ENCODE assay signal across 1 cellular context in the genomic region with DNA sequence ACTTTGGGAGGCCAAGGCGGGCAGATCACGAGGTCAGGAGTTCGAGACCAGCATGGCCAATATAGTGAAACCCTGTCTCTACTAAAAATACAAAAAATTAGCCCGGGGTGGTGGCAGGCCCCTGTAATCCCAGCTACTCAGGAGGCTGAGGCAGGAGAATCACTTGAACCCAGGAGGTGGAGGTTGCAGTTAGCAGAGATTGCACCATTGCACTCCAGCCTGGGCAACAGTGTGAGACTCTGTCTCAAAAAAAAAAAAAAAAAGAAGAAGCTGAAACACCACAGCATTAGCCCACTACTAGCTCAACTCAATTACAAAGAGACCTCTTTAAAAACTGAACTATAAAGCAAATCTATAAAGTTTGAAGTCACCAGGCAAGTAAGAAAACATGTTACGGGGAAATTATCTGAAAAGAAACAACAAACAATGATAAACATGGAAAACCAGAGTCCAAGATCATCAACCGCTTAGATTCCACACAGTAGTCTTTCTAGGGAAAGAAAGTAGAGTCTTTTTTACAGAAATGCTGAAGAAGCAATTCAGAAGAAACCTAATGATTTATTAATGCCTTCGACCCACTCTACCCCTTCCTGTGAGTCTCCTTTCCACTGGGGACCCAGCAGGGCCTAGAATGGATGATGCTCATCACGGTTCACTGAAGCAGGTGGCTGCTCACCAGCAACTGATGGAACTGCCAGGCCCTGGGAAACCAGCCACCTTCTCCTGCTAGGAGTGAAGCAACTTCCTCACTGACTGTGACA.
A peak's percentile ranks its signal among the peaks of the same experiment; 100 is the strongest.
TF ChIP-seq lines count a peak whose summit lies in the region.

No MANE protein-coding gene starts in this region.

TF ChIP-seq in HEK293, 187 proteins besides CTCF, POLR2A, EP300 and RAD21 (continued from another document and continues in another):
- TF ChIP-seq, protein P1, sequence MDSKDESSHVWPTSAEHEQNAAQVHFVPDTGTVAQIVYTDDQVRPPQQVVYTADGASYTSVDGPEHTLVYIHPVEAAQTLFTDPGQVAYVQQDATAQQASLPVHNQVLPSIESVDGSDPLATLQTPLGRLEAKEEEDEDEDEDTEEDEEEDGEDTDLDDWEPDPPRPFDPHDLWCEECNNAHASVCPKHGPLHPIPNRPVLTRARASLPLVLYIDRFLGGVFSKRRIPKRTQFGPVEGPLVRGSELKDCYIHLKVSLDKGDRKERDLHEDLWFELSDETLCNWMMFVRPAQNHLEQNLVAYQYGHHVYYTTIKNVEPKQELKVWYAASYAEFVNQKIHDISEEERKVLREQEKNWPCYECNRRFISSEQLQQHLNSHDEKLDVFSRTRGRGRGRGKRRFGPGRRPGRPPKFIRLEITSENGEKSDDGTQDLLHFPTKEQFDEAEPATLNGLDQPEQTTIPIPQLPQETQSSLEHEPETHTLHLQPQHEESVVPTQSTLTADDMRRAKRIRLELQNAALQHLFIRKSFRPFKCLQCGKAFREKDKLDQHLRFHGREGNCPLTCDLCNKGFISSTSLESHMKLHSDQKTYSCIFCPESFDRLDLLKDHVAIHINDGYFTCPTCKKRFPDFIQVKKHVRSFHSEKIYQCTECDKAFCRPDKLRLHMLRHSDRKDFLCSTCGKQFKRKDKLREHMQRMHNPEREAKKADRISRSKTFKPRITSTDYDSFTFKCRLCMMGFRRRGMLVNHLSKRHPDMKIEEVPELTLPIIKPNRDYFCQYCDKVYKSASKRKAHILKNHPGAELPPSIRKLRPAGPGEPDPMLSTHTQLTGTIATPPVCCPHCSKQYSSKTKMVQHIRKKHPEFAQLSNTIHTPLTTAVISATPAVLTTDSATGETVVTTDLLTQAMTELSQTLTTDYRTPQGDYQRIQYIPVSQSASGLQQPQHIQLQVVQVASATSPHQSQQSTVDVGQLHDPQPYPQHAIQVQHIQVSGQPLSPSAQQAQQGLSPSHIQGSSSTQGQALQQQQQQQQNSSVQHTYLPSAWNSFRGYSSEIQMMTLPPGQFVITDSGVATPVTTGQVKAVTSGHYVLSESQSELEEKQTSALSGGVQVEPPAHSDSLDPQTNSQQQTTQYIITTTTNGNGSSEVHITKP (tag by site-specific recombination; IDR thresholded peaks at IDR 0.05): peak; percentile 76
- no peak for TF ChIP-seq ZNF621 (tag by site-specific recombination; IDR thresholded peaks at IDR 0.05)
- TF ChIP-seq ZXDB (tag by site-specific recombination; IDR thresholded peaks at IDR 0.05): no peak; the same call in 1 of the 2 replicates
- TF ChIP-seq, protein P2, sequence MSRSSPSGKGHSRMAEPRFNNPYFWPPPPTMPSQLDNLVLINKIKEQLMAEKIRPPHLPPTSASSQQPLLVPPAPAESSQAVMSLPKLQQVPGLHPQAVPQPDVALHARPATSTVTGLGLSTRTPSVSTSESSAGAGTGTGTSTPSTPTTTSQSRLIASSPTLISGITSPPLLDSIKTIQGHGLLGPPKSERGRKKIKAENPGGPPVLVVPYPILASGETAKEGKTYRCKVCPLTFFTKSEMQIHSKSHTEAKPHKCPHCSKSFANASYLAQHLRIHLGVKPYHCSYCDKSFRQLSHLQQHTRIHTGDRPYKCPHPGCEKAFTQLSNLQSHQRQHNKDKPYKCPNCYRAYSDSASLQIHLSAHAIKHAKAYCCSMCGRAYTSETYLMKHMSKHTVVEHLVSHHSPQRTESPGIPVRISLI (tag by site-specific recombination; IDR thresholded peaks at IDR 0.05): no peak
- TF ChIP-seq, protein P3, sequence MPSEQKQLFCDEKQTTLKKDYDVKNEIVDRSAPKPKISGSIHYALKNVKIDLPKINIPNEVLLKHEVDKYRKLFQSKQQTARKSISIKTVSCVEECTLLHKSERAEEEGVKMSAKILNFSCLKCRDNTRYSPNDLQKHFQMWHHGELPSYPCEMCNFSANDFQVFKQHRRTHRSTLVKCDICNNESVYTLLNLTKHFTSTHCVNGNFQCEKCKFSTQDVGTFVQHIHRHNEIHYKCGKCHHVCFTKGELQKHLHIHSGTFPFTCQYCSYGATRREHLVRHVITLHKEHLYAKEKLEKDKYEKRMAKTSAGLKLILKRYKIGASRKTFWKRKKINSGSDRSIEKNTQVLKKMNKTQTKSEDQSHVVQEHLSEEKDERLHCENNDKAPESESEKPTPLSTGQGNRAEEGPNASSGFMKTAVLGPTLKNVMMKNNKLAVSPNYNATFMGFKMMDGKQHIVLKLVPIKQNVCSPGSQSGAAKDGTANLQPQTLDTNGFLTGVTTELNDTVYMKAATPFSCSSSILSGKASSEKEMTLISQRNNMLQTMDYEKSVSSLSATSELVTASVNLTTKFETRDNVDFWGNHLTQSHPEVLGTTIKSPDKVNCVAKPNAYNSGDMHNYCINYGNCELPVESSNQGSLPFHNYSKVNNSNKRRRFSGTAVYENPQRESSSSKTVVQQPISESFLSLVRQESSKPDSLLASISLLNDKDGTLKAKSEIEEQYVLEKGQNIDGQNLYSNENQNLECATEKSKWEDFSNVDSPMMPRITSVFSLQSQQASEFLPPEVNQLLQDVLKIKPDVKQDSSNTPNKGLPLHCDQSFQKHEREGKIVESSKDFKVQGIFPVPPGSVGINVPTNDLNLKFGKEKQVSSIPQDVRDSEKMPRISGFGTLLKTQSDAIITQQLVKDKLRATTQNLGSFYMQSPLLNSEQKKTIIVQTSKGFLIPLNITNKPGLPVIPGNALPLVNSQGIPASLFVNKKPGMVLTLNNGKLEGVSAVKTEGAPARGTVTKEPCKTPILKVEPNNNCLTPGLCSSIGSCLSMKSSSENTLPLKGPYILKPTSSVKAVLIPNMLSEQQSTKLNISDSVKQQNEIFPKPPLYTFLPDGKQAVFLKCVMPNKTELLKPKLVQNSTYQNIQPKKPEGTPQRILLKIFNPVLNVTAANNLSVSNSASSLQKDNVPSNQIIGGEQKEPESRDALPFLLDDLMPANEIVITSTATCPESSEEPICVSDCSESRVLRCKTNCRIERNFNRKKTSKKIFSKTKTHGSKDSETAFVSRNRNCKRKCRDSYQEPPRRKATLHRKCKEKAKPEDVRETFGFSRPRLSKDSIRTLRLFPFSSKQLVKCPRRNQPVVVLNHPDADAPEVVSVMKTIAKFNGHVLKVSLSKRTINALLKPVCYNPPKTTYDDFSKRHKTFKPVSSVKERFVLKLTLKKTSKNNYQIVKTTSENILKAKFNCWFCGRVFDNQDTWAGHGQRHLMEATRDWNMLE (tag by site-specific recombination; conservative IDR thresholded peaks at IDR 0.05; ENCODE audit: low read depth): no peak
- TF ChIP-seq FEZF1 (tag by site-specific recombination; IDR thresholded peaks at IDR 0.05): peak; percentile 70
- peak; percentile 83; the same call in 1 of the 2 replicates for TF ChIP-seq BCL11A (tag by site-specific recombination; IDR thresholded peaks at IDR 0.05; ENCODE audit: low read depth)
- TF ChIP-seq ZNF335 (tag by site-specific recombination; conservative IDR thresholded peaks at IDR 0.05): no peak
- TF ChIP-seq, protein P4, sequence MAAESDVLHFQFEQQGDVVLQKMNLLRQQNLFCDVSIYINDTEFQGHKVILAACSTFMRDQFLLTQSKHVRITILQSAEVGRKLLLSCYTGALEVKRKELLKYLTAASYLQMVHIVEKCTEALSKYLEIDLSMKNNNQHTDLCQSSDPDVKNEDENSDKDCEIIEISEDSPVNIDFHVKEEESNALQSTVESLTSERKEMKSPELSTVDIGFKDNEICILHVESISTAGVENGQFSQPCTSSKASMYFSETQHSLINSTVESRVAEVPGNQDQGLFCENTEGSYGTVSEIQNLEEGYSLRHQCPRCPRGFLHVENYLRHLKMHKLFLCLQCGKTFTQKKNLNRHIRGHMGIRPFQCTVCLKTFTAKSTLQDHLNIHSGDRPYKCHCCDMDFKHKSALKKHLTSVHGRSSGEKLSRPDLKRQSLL (tag by site-specific recombination; IDR thresholded peaks at IDR 0.05): no peak
- TF ChIP-seq ZNF2 (tag by site-specific recombination; IDR thresholded peaks at IDR 0.05): peak; percentile 30; the same call in 1 of the 2 replicates
- TF ChIP-seq, protein P5, sequence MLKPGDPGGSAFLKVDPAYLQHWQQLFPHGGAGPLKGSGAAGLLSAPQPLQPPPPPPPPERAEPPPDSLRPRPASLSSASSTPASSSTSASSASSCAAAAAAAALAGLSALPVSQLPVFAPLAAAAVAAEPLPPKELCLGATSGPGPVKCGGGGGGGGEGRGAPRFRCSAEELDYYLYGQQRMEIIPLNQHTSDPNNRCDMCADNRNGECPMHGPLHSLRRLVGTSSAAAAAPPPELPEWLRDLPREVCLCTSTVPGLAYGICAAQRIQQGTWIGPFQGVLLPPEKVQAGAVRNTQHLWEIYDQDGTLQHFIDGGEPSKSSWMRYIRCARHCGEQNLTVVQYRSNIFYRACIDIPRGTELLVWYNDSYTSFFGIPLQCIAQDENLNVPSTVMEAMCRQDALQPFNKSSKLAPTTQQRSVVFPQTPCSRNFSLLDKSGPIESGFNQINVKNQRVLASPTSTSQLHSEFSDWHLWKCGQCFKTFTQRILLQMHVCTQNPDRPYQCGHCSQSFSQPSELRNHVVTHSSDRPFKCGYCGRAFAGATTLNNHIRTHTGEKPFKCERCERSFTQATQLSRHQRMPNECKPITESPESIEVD (tag by site-specific recombination; IDR thresholded peaks at IDR 0.05): peak; percentile 95
- no peak for TF ChIP-seq ZNF501 (tag by site-specific recombination; IDR thresholded peaks at IDR 0.05)
- TF ChIP-seq ZNF16 (tag by site-specific recombination; IDR thresholded peaks at IDR 0.05; ENCODE audit: low read depth): no peak
- TF ChIP-seq, protein P6, sequence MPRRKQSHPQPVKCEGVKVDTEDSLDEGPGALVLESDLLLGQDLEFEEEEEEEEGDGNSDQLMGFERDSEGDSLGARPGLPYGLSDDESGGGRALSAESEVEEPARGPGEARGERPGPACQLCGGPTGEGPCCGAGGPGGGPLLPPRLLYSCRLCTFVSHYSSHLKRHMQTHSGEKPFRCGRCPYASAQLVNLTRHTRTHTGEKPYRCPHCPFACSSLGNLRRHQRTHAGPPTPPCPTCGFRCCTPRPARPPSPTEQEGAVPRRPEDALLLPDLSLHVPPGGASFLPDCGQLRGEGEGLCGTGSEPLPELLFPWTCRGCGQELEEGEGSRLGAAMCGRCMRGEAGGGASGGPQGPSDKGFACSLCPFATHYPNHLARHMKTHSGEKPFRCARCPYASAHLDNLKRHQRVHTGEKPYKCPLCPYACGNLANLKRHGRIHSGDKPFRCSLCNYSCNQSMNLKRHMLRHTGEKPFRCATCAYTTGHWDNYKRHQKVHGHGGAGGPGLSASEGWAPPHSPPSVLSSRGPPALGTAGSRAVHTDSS (tag by site-specific recombination; IDR thresholded peaks at IDR 0.05): no peak
- no peak for TF ChIP-seq ZNF292 (tag by site-specific recombination; IDR thresholded peaks at IDR 0.05; ENCODE audit: borderline replicate concordance, low read depth)
- peak; percentile 74 for TF ChIP-seq ZBTB17 (tag by site-specific recombination; IDR thresholded peaks at IDR 0.05)
- no peak for TF ChIP-seq ZNF48 (tag by site-specific recombination; IDR thresholded peaks at IDR 0.05)
- TF ChIP-seq TRIM28 (IDR thresholded peaks at IDR 0.05; ENCODE audit: borderline replicate concordance, low read length): no peak
- TF ChIP-seq YY1 (tag by site-specific recombination; IDR thresholded peaks at IDR 0.05): no peak
- TF ChIP-seq ZEB2 (tag by site-specific recombination; IDR thresholded peaks at IDR 0.05): 0 out of 2 replicates have a peak, but pooled peaks have one; percentile 32
- no peak for TF ChIP-seq KLF9 (tag by site-specific recombination; IDR thresholded peaks at IDR 0.05; ENCODE audit: low read depth)
- TF ChIP-seq KLF7 (tag by site-specific recombination; IDR thresholded peaks at IDR 0.05; ENCODE audit: borderline replicate concordance): no peak
- TF ChIP-seq ZNF133 (tag by site-specific recombination; IDR thresholded peaks at IDR 0.05): no peak
- TF ChIP-seq PRDM1 (tag by site-specific recombination; IDR thresholded peaks at IDR 0.05): no peak
- TF ChIP-seq ZNF561 (tag by site-specific recombination; IDR thresholded peaks at IDR 0.05; ENCODE audit: borderline replicate concordance): peak; percentile 39; the same call in 1 of the 2 replicates
- TF ChIP-seq ZNF514 (tag by site-specific recombination; IDR thresholded peaks at IDR 0.05): no peak
- TF ChIP-seq ZNF24 (tag by site-specific recombination; IDR thresholded peaks at IDR 0.05): peak; percentile 58; the same call in 1 of the 2 replicates
- no peak for TF ChIP-seq ZBTB48 (tag by site-specific recombination; IDR thresholded peaks at IDR 0.05)
- no peak for TF ChIP-seq ZNF433 (tag by site-specific recombination; IDR thresholded peaks at IDR 0.05; ENCODE audit: low read depth)
- TF ChIP-seq, protein P7, sequence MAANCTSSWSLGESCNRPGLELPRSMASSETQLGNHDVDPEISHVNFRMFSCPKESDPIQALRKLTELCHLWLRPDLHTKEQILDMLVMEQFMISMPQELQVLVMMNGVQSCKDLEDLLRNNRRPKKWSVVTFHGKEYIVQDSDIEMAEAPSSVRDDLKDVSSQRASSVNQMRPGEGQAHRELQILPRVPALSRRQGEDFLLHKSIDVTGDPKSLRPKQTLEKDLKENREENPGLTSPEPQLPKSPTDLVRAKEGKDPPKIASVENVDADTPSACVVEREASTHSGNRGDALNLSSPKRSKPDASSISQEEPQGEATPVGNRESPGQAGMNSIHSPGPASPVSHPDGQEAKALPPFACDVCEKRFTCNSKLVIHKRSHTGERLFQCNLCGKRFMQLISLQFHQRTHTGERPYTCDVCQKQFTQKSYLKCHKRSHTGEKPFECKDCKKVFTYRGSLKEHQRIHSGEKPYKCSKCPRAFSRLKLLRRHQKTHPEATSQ (tag by site-specific recombination; IDR thresholded peaks at IDR 0.05): no peak
- TF ChIP-seq RBAK (tag by site-specific recombination; IDR thresholded peaks at IDR 0.05): no peak
- TF ChIP-seq, protein P8, sequence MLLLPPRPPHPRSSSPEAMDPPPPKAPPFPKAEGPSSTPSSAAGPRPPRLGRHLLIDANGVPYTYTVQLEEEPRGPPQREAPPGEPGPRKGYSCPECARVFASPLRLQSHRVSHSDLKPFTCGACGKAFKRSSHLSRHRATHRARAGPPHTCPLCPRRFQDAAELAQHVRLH (tag by site-specific recombination; IDR thresholded peaks at IDR 0.05): 0 out of 2 replicates have a peak, but pooled peaks have one; percentile 7
- TF ChIP-seq ZBTB20 (tag by site-specific recombination; IDR thresholded peaks at IDR 0.05): peak; percentile 55
- no peak for TF ChIP-seq ZNF114 (tag by site-specific recombination; IDR thresholded peaks at IDR 0.05)
- peak; percentile 80 for TF ChIP-seq ZIC2 (tag by site-specific recombination; IDR thresholded peaks at IDR 0.05)
- TF ChIP-seq ZNF626 (tag by site-specific recombination; IDR thresholded peaks at IDR 0.05): no peak
- no peak for TF ChIP-seq ZNF571 (tag by site-specific recombination; IDR thresholded peaks at IDR 0.05)
- TF ChIP-seq OSR2 (tag by site-specific recombination; IDR thresholded peaks at IDR 0.05): peak; percentile 98
- no peak for TF ChIP-seq ZFHX2 (tag by site-specific recombination; conservative IDR thresholded peaks at IDR 0.05)
- TF ChIP-seq ZNF785 (tag by site-specific recombination; IDR thresholded peaks at IDR 0.05): no peak
- no peak for TF ChIP-seq HOXA7 (CRISPR knock-in tag; IDR thresholded peaks at IDR 0.05; ENCODE audit: borderline replicate concordance)
- no peak for TF ChIP-seq ZNF132 (tag by site-specific recombination; IDR thresholded peaks at IDR 0.05; ENCODE audit: borderline replicate concordance)
- no peak for TF ChIP-seq ZNF830 (tag by site-specific recombination; IDR thresholded peaks at IDR 0.05; ENCODE audit: low read depth)
- TF ChIP-seq ZNF10 (tag by site-specific recombination; IDR thresholded peaks at IDR 0.05): peak; percentile 100
